7 cellular contexts compared by ENCODE assay signal in the genomic region with DNA sequence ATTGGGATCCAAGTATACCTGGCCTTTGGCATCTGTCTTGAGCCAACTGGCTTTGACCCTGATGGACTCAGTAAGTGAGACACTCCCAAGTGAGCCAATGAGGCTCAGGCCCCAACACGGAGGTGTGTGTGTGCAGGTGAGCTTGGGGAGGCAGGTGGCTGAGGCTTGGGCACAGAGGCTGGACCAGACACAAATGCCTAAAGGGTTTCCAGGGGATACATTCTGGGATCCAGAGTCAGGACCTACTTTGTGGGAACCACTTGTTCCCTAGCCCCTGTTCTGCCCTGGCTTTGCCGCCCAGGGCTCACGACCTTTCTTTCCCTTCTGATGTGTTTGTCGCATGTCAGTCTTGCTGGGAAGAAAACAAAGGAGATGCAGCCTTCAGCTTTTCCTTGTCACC. TPM values are rescaled to one million over a fixed set of nuclear protein-coding genes. Genes with fewer than 3 reads are reported as not detected.
"Had no signal": no experiment of that assay in that cellular context is flagged by ENCODE, and none has a peak within 500 bp of the region (broad histone marks: within the 10 kb centered on the region; RNA-seq: fewer than 3 reads in every experiment).

No MANE protein-coding gene starts in this region.

RNA-seq across cellular contexts. Expression of a gene that starts 34.9 kb away (rescaled TPM):
- total RNA-seq: activated B cell treated with CpG ODN at 0.5 μM for 24 hours; activated CD4-positive, alpha-beta memory T cell treated with anti-CD3 and anti-CD28 coated beads for 36 hours; activated CD4-positive, alpha-beta T cell treated with anti-CD3 and anti-CD28 coated beads, Interleukin-2, amount 10 ng/mL, durations not matched to agents 24 days and 14 days; activated CD8-positive, alpha-beta memory T cell treated with anti-CD3 and anti-CD28 coated beads for 36 hours; activated CD8-positive, alpha-beta T cell treated with anti-CD3 and anti-CD28 coated beads for 36 hours; activated naive CD8-positive, alpha-beta T cell treated with anti-CD3 and anti-CD28 coated beads, Interleukin-2, amount 10 ng/mL, durations not matched to agents 7 days and 5 days; activated T-helper 2 cell treated with anti-CD3 and anti-CD28 coated beads, Interferon-gamma antibody, Interleukin-2, Interleukin-4, amounts not matched to agents 10 μg/mL and 5 μg/mL and 100 μg/mL, durations not matched to agents 14 hours and 24 hours and 36 hours had no signal
